Comparison of ENCODE assay signal across 1 cellular context in genomic region chr17:35731932-35732805, GRCh38.
TF ChIP-seq lines count a peak whose summit lies in the region.

No MANE protein-coding gene starts in this region.

TF ChIP-seq in IMR-90, 13 proteins besides CTCF, POLR2A, EP300 and RAD21:
- TF ChIP-seq MAFK (IDR thresholded peaks at IDR 0.05; ENCODE audit: low read depth, low read length) = no peak
